Comparison of ENCODE assay signal across 8 cellular contexts in the genomic region with DNA sequence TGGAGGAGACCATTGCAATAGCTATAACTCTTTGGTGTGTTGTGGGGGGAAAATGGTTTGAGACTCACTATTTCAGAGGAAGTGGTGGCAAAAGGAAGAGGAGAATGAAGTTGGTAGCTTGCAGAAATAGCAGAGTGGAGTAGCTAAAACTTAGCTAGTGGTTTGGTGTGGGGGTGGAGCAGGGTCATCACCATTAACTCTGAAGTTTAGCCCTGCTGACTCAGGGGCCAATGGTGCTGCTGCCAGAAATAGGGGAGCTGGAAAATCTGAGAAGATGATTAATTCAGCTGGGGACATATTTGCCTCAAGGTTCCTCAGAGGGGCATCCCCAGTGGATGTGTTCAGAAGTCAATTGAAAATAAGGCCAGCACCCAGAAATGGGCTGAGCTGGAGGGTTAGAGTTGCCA.
DNase-seq lines count a peak whose midpoint lies in the region; ATAC-seq and TF ChIP-seq lines count a peak whose summit lies in the region.

No MANE protein-coding gene starts in this region.

- DNase-seq in SKM-1 treated with dmso at 0.1 percent for 144 hours (lab: John Stamatoyannopoulos, UW; ENCODE audit: unreplicated experiment) (peak; percentile 22), astrocyte of the hippocampus (ENCODE audit: low read depth, low spot score) (peak; percentile 41), NCI-H82 (lab: John Stamatoyannopoulos, UW) (no peak), neural progenitor cell (ENCODE audit: low spot score) (no peak)
- DNase-seq in stimulated activated CD4-positive, alpha-beta T cell treated with anti-CD3 and anti-CD28 coated beads, Interleukin-4, amount 100 ng/mL, for 1 hour, result peak; percentile 54
- DNase-seq in effector CD4-positive, alpha-beta T cell, result no peak

- H3K9ac ChIP-seq in neural progenitor cell, result no peak overlapping the region

- ATAC-seq in GM18907 (IDR thresholded peaks at IDR 0.05; ENCODE audit: unreplicated experiment), result peak; percentile 37
- ATAC-seq in GM18861 (IDR thresholded peaks at IDR 0.05; ENCODE audit: unreplicated experiment), result no peak

- TF ChIP-seq CTCF in neural progenitor cell (IDR thresholded peaks at IDR 0.05), result no peak

- H3K4me1 ChIP-seq in neural progenitor cell, result no peaks in the 10 kb centered on the region

- H4K20me1 ChIP-seq in neural progenitor cell (ENCODE audit: low read depth), result no peaks in the 10 kb centered on the region

- H3K4me3 ChIP-seq in neural progenitor cell, result no peak overlapping the region

- H3K27ac ChIP-seq in neural progenitor cell, result no peak overlapping the region

- no peaks in the 10 kb centered on the region for H3K9me3 ChIP-seq in neural progenitor cell (ENCODE audit: low read depth)

- peaks cover 19% of the 10 kb centered on the region for H3K4me1 Mint-ChIP-seq in neural progenitor cell

- no peaks in the 10 kb centered on the region for H3F3A ChIP-seq in neural progenitor cell (ENCODE audit: low read depth)

- no peak overlapping the region for H3K4me2 ChIP-seq in neural progenitor cell

- no peaks in the 10 kb centered on the region for H3K79me2 ChIP-seq in neural progenitor cell (ENCODE audit: low read depth)

- H3K27ac Mint-ChIP-seq in neural progenitor cell, result no peak overlapping the region

- no peaks in the 10 kb centered on the region for H3K9me3 Mint-ChIP-seq in neural progenitor cell

- peaks cover 7% of the 10 kb centered on the region for H3K27me3 Mint-ChIP-seq in neural progenitor cell (ENCODE audit: insufficient read depth, low read depth)

- no peaks in the 10 kb centered on the region for H3K36me3 ChIP-seq in neural progenitor cell

- H3K36me3 Mint-ChIP-seq in neural progenitor cell, result no peaks in the 10 kb centered on the region

- no peak overlapping the region for H3K4me3 Mint-ChIP-seq in neural progenitor cell

- no peak overlapping the region for H2AFZ ChIP-seq in neural progenitor cell (replicated peaks)

- peaks cover 43% of the 10 kb centered on the region for H3K27me3 ChIP-seq in neural progenitor cell

Comparison
In these comparisons a context has a peak if more than half of its experiments do, and no peak if none do; other contexts are left out.
1. DNase-seq: peak in SKM-1 treated with dmso at 0.1 percent for 144 hours (single experiment), astrocyte of the hippocampus (single experiment) and stimulated activated CD4-positive, alpha-beta T cell treated with anti-CD3 and anti-CD28 coated beads, Interleukin-4, amount 100 ng/mL, for 1 hour (single experiment); none in NCI-H82 (single experiment), neural progenitor cell (single experiment) and effector CD4-positive, alpha-beta T cell (single experiment).